Comparison of ENCODE assay signal across 13 cellular contexts in genomic region chrX:3271485-3272186, GRCh38.
A peak's percentile ranks its signal among the peaks of the same experiment; 100 is the strongest.
DNase-seq lines count a peak whose midpoint lies in the region; ATAC-seq, FAIRE-seq and TF ChIP-seq lines count a peak whose summit lies in the region.
"Had no signal": no experiment of that assay in that cellular context is flagged by ENCODE, and none has a peak within 500 bp of the region (broad histone marks: within the 10 kb centered on the region; RNA-seq: fewer than 3 reads in every experiment).

No MANE protein-coding gene starts in this region.

- no peaks in the 10 kb centered on the region for H3K27me3 ChIP-seq in right lobe of liver
- no peaks in the 10 kb centered on the region for H3K27me3 ChIP-seq in HepG2 (ENCODE audit: control insufficient read depth in 1 of 2, insufficient read depth in 2 of 2, low read length in 2 of 2)
- H3K27me3 ChIP-seq: ovary had no signal

- no peaks in the 10 kb centered on the region for H3K36me3 Mint-ChIP-seq in natural killer cell treated with Interleukin-12 subunit alpha and Interleukin-12 subunit beta and Interleukin-15 and Interleukin-18, amount 100 ng/mL, for 72 hours
- H3K36me3 Mint-ChIP-seq in activated T-cell treated with anti-CD3 and anti-CD28 coated beads, Interleukin-2, amount 50 U/mL, for 4 hours (ENCODE audit: insufficient read depth), result no peaks in the 10 kb centered on the region
- H3K36me3 Mint-ChIP-seq: activated naive CD8-positive, alpha-beta T cell had no signal

- no peaks in the 10 kb centered on the region for H3K79me2 ChIP-seq in HepG2 (ENCODE audit: insufficient read depth, low read length)

- no peak overlapping the region for H3K9ac ChIP-seq in HepG2 (ENCODE audit: insufficient read depth, low read depth, low read length)

- intact Hi-C loops in right lobe of liver (cut with DNase I), result no loop called here
- intact Hi-C loops in HepG2 (cut with micrococcal nuclease; ENCODE audit: unreplicated experiment), result no loop called here

- H3K4me1 Mint-ChIP-seq in natural killer cell treated with Interleukin-12 subunit alpha and Interleukin-12 subunit beta and Interleukin-15 and Interleukin-18, amount 100 ng/mL, for 72 hours (ENCODE audit: low read depth in 2 of 2), result no peaks in the 10 kb centered on the region
- H3K4me1 Mint-ChIP-seq in activated T-cell treated with anti-CD3 and anti-CD28 coated beads, Interleukin-2, amount 50 U/mL, for 4 hours (ENCODE audit: low read depth), result no peaks in the 10 kb centered on the region

- no peaks in the 10 kb centered on the region for H3K36me3 ChIP-seq in right lobe of liver
- H3K36me3 ChIP-seq in HepG2 (replicated peaks in 1 of 2; ENCODE audit: control insufficient read depth in 1 of 2, insufficient read depth in 2 of 2, low read length in 2 of 2), result no peaks in the 10 kb centered on the region
- H3K36me3 ChIP-seq: ovary had no signal

- TF ChIP-seq RAD21 in HepG2 (CRISPR knock-in tag; IDR thresholded peaks at IDR 0.05), result no peak

- H3K27ac ChIP-seq in right lobe of liver, result no peak overlapping the region
- no peak overlapping the region for H3K27ac ChIP-seq in HepG2 (ENCODE audit: extremely low read length, insufficient read depth, low read length)
- H3K27ac ChIP-seq: ovary, VCaP had no signal

- H3K9me3 ChIP-seq in right lobe of liver (no peaks in the 10 kb centered on the region), HepG2 (ENCODE audit: low read length) (no peaks in the 10 kb centered on the region)
- H3K9me3 ChIP-seq: ovary had no signal

- no peak for TF ChIP-seq POLR2A in right lobe of liver (IDR thresholded peaks at IDR 0.05)
- TF ChIP-seq POLR2A in HepG2 (IDR thresholded peaks at IDR 0.05; ENCODE audit: insufficient read depth in 1 of 2, low read depth in 2 of 2, low read length in 2 of 2), result no peak

- H3K4me1 ChIP-seq in right lobe of liver (no peaks in the 10 kb centered on the region), HepG2 (ENCODE audit: insufficient read depth, low read length) (no peaks in the 10 kb centered on the region)

- ATAC-seq in right lobe of liver (peak in 3 of 4 donors; percentile 25 to 56 (median 30)), HepG2 (no peak), GM18909 (IDR thresholded peaks at IDR 0.05; ENCODE audit: poor library complexity, unreplicated experiment) (no peak)
- ATAC-seq in natural killer cell treated with Interleukin-12 subunit alpha and Interleukin-12 subunit beta and Interleukin-15 and Interleukin-18, amount 100 ng/mL, for 72 hours, result no peak
- ATAC-seq in activated T-cell treated with anti-CD3 and anti-CD28 coated beads, Interleukin-2, amount 50 U/mL, for 4 hours, result no peak

- no peak overlapping the region for H3K4me3 Mint-ChIP-seq in natural killer cell treated with Interleukin-12 subunit alpha and Interleukin-12 subunit beta and Interleukin-15 and Interleukin-18, amount 100 ng/mL, for 72 hours
- no peak overlapping the region for H3K4me3 Mint-ChIP-seq in activated T-cell treated with anti-CD3 and anti-CD28 coated beads, Interleukin-2, amount 50 U/mL, for 4 hours
- H3K4me3 Mint-ChIP-seq: activated naive CD8-positive, alpha-beta T cell had no signal

- POLR2A ChIA-PET in HepG2 (lab: Yijun Ruan, JAX), result no interaction called here

- no peak for TF ChIP-seq EP300 in HepG2 (IDR thresholded peaks at IDR 0.05; ENCODE audit: low read depth in 2 of 2, low read length in 2 of 2)
- TF ChIP-seq EP300 in HepG2 (CRISPR knock-in tag; IDR thresholded peaks at IDR 0.05; ENCODE audit: borderline replicate concordance), result no peak

- H3K27ac Mint-ChIP-seq in natural killer cell treated with Interleukin-12 subunit alpha and Interleukin-12 subunit beta and Interleukin-15 and Interleukin-18, amount 100 ng/mL, for 72 hours, result no peak overlapping the region
- H3K27ac Mint-ChIP-seq: activated naive CD8-positive, alpha-beta T cell had no signal

- H4K20me1 ChIP-seq in HepG2 (ENCODE audit: insufficient read depth, low read length), result no peaks in the 10 kb centered on the region

- no peak overlapping the region for H2AFZ ChIP-seq in HepG2 (ENCODE audit: low read length)

- FAIRE-seq in HepG2 (lab: Jason Lieb, UNC), result no peak
- FAIRE-seq: GM12891 had no signal

- no peak overlapping the region for H3K4me2 ChIP-seq in HepG2 (ENCODE audit: low read depth, low read length)

- H3K9me3 Mint-ChIP-seq in natural killer cell treated with Interleukin-12 subunit alpha and Interleukin-12 subunit beta and Interleukin-15 and Interleukin-18, amount 100 ng/mL, for 72 hours, result peaks cover 11% of the 10 kb centered on the region
- H3K9me3 Mint-ChIP-seq in activated T-cell treated with anti-CD3 and anti-CD28 coated beads, Interleukin-2, amount 50 U/mL, for 4 hours, result no peaks in the 10 kb centered on the region

- BruUV-seq in HepG2 (replicated peaks; lab: Mats Ljungman, UMichigan), result no TSS peak

- H3K4me3 ChIP-seq in right lobe of liver (no peak overlapping the region), HepG2 (replicated peaks in 1 of 3; ENCODE audit: insufficient read depth in 1 of 3, low read depth in 2 of 3, low read length in 3 of 3) (no peak overlapping the region)
- H3K4me3 ChIP-seq: ovary had no signal

- in situ Hi-C loops in HepG2 (cut with HindIII; ENCODE audit: extremely low pct_ligation_motif_present, low pct_unique_long_range_greater_than_20kb), result no loop called here

- TF ChIP-seq CTCF in right lobe of liver (IDR thresholded peaks at IDR 0.05) (no peak), HepG2 (CRISPR knock-in tag; IDR thresholded peaks at IDR 0.05) (no peak)

- CTCF ChIA-PET in HepG2 (lab: Yijun Ruan, JAX; ENCODE audit: low intra/inter-chr PET ratio, low total read pairs), result no interaction called here

- DNase-seq in right lobe of liver (no peak), HepG2 (ENCODE audit: low spot score) (no peak), astrocyte of the hippocampus (ENCODE audit: low read depth, low spot score) (peak; percentile 78), kidney glomerular epithelial cell (lab: John Stamatoyannopoulos, UW) (peak; percentile 67), iPS-NIHi7 (ENCODE audit: extremely low spot score) (no peak)
- no peak for DNase-seq in natural killer cell treated with Interleukin-12 subunit alpha and Interleukin-12 subunit beta and Interleukin-15 and Interleukin-18, amount 100 ng/mL, for 72 hours (ENCODE audit: low spot score)
- DNase-seq in activated T-cell treated with anti-CD3 and anti-CD28 coated beads, Interleukin-2, amount 50 U/mL, for 4 hours, result no peak
- DNase-seq: AML-193, ovary had no signal

- 45% methylated on average over 11 of the region's 12 CpGs for WGBS in right lobe of liver (ENCODE audit: insufficient coverage, low coverage, low lambda C conversion rate, missing lambda C conversion rate)
- 8% methylated on average over 12 of the region's 12 CpGs for WGBS in HepG2 (ENCODE audit: low lambda C conversion rate)

- H3K27me3 Mint-ChIP-seq in natural killer cell treated with Interleukin-12 subunit alpha and Interleukin-12 subunit beta and Interleukin-15 and Interleukin-18, amount 100 ng/mL, for 72 hours, result peaks cover 7 to 11% of the 10 kb centered on the region in 2 donors
- H3K27me3 Mint-ChIP-seq in activated T-cell treated with anti-CD3 and anti-CD28 coated beads, Interleukin-2, amount 50 U/mL, for 4 hours (ENCODE audit: low read depth), result peaks cover 3% of the 10 kb centered on the region

TF ChIP-seq in HepG2, 621 proteins besides CTCF, POLR2A, EP300 and RAD21:
- TF ChIP-seq SP1 (IDR thresholded peaks at IDR 0.05) (no peak), SP1 (CRISPR knock-in tag; IDR thresholded peaks at IDR 0.05) (no peak), ATRX (CRISPR knock-in tag; IDR thresholded peaks at IDR 0.05; ENCODE audit: borderline replicate concordance) (no peak), HNRNPUL1 (IDR thresholded peaks at IDR 0.05; ENCODE audit: low read depth, low read length) (no peak)

Comparison
In these comparisons a context has a peak if more than half of its experiments do, and no peak if none do; other contexts are left out.
1. ATAC-seq: peak in right lobe of liver (3 of 4); none in HepG2 (single experiment), GM18909 (single experiment), natural killer cell treated with Interleukin-12 subunit alpha and Interleukin-12 subunit beta and Interleukin-15 and Interleukin-18, amount 100 ng/mL, for 72 hours (0 of 2) and activated T-cell treated with anti-CD3 and anti-CD28 coated beads, Interleukin-2, amount 50 U/mL, for 4 hours (0 of 2).
2. DNase-seq: peak in astrocyte of the hippocampus (single experiment) and kidney glomerular epithelial cell (single experiment); none in right lobe of liver (0 of 3), HepG2 (single experiment), natural killer cell treated with Interleukin-12 subunit alpha and Interleukin-12 subunit beta and Interleukin-15 and Interleukin-18, amount 100 ng/mL, for 72 hours (single experiment), activated T-cell treated with anti-CD3 and anti-CD28 coated beads, Interleukin-2, amount 50 U/mL, for 4 hours (single experiment) and iPS-NIHi7 (single experiment).